ENCODE assay signal across 16 cellular contexts in the genomic region with DNA sequence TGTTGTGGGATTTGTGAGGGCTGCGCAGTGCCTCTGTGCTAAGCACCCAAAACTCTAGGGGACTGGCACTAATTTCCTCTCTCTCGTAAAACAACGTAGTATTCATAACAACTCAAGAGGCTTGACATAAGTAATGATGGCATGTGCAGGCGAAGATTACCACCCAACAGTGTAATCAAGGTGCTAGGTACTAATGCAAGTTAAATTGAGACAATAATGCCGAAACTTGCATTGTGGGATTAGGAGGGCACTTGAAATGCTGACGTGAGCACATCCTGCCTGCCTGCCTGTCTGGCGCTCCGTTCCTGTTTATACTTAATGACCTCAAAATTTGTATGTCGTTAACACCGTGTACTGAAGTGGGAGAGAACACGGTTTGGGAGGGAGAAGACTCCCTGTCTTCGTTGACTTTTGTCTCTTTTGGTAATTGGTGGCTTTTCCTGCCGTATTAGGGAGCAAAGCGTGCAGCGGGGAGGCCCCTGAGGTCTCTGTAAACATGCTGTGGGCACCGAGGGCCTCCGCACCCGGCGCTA.
A peak's percentile ranks its signal among the peaks of the same experiment; 100 is the strongest.
DNase-seq lines count a peak whose midpoint lies in the region; ATAC-seq and TF ChIP-seq lines count a peak whose summit lies in the region.
"Had no signal": no experiment of that assay in that cellular context is flagged by ENCODE, and none has a peak within 500 bp of the region (broad histone marks: within the 10 kb centered on the region; RNA-seq: fewer than 3 reads in every experiment).

No MANE protein-coding gene starts in this region.

- H4K91ac ChIP-seq in H9 (ENCODE audit: insufficient read length, low read depth, low read length) (no peak overlapping the region), mesenchymal stem cell (ENCODE audit: low read length) (no peak overlapping the region)

- H2AFZ ChIP-seq in H9 (ENCODE audit: low read length): no peak overlapping the region
- peak overlapping the region; percentile 65 for H2AFZ ChIP-seq in mesenchymal stem cell (ENCODE audit: low read depth, low read length)
- H2AFZ ChIP-seq: neural progenitor cell had no signal

- H2BK5ac ChIP-seq in H9 (ENCODE audit: insufficient read length, low read length): peak overlapping the region; percentile 23
- no peak overlapping the region for H2BK5ac ChIP-seq in mesenchymal stem cell (ENCODE audit: low read depth, low read length, poor library complexity, severe bottlenecking)

- H3K27ac Mint-ChIP-seq in H9: peak overlapping the region in 1 of 3 experiments; percentile 16; a peak in 3 of 7 replicates
- no peak overlapping the region for H3K27ac Mint-ChIP-seq in T-helper 2 cell treated with Interferon-gamma antibody and Interleukin-4, amounts not matched to agents 5 μg/mL and 100 μg/mL, for 36 hours
- H3K27ac Mint-ChIP-seq: activated CD4-positive, alpha-beta memory T cell treated with anti-CD3 and anti-CD28 coated beads for 36 hours; neural progenitor cell had no signal

- H3K27me3 ChIP-seq in H9 (ENCODE audit: insufficient read depth, low read length) (no peaks in the 10 kb centered on the region), mesenchymal stem cell (ENCODE audit: control insufficient read depth in 1 of 2, insufficient read depth in 1 of 2, low read length in 2 of 2) (no peaks in the 10 kb centered on the region)
- H3K27me3 ChIP-seq: neural progenitor cell, SJSA1 had no signal

- H3K79me2 ChIP-seq in H9 (ENCODE audit: insufficient read depth, low read length): no peaks in the 10 kb centered on the region

- H3K36me3 Mint-ChIP-seq in H9 (ENCODE audit: insufficient read depth in 1 of 3, low read depth in 3 of 3): 0 out of 7 replicates have a peak, but pooled peaks cover 0 to 2% (median 0%) of the 10 kb centered on the region in 3 experiments
- H3K36me3 Mint-ChIP-seq in T-helper 2 cell treated with Interferon-gamma antibody and Interleukin-4, amounts not matched to agents 5 μg/mL and 100 μg/mL, for 36 hours (ENCODE audit: low read depth): peaks cover 1% of the 10 kb centered on the region
- H3K36me3 Mint-ChIP-seq: neural progenitor cell had no signal

- no peak overlapping the region for H4K5ac ChIP-seq in H9 (ENCODE audit: insufficient read length, low read depth, low read length)

- H3K4me1 Mint-ChIP-seq in H9: peaks cover 20 to 21% of the 10 kb centered on the region in 2 experiments
- no peaks in the 10 kb centered on the region for H3K4me1 Mint-ChIP-seq in T-helper 2 cell treated with Interferon-gamma antibody and Interleukin-4, amounts not matched to agents 5 μg/mL and 100 μg/mL, for 36 hours (ENCODE audit: low read depth)

- peaks cover 4% of the 10 kb centered on the region; the same call in 1 of the 2 replicates for H3K4me1 ChIP-seq in H9 (ENCODE audit: insufficient read depth, low read length)
- H3K4me1 ChIP-seq in mesenchymal stem cell (ENCODE audit: control insufficient read depth, insufficient read depth, low read depth, low read length): peaks cover 4% of the 10 kb centered on the region
- H3K4me1 ChIP-seq: SJSA1 had no signal

- no peak overlapping the region for H2BK15ac ChIP-seq in H9 (ENCODE audit: low read depth, low read length)
- H2BK15ac ChIP-seq in mesenchymal stem cell (ENCODE audit: low read depth, poor library complexity, severe bottlenecking): no peak overlapping the region

- no peaks in the 10 kb centered on the region for H3K27me3 Mint-ChIP-seq in H9 (ENCODE audit: low read depth)
- H3K27me3 Mint-ChIP-seq in T-helper 2 cell treated with Interferon-gamma antibody and Interleukin-4, amounts not matched to agents 5 μg/mL and 100 μg/mL, for 36 hours (ENCODE audit: low read depth): no peaks in the 10 kb centered on the region
- H3K27me3 Mint-ChIP-seq: activated CD4-positive, alpha-beta memory T cell treated with anti-CD3 and anti-CD28 coated beads for 36 hours had no signal

- no peaks in the 10 kb centered on the region for H4K20me1 ChIP-seq in H9 (ENCODE audit: control insufficient read depth, insufficient read depth, insufficient read length)

- H3K9me3 ChIP-seq in H9 (ENCODE audit: control insufficient read depth, low read depth, low read length) (no peaks in the 10 kb centered on the region), mesenchymal stem cell (ENCODE audit: control insufficient read depth, low read length) (no peaks in the 10 kb centered on the region)

- no peaks in the 10 kb centered on the region for H3K23me2 ChIP-seq in H9 (ENCODE audit: insufficient read length, low read depth, low read length, poor library complexity, severe bottlenecking)

- H2AK5ac ChIP-seq in H9 (ENCODE audit: insufficient read length, low read length) (no peak overlapping the region), mesenchymal stem cell (ENCODE audit: low read length, severe bottlenecking) (no peak overlapping the region)

- H3K27ac ChIP-seq in H9 (ENCODE audit: insufficient read length, low read depth, low read length) (no peak overlapping the region), mesenchymal stem cell (ENCODE audit: low read length, poor library complexity, severe bottlenecking) (no peak overlapping the region)
- H3K27ac ChIP-seq: C4-2B, HL-60, neural progenitor cell, SJSA1 had no signal

- peaks cover 0 to 4% of the 10 kb centered on the region in 2 experiments for H3K36me3 ChIP-seq in mesenchymal stem cell (ENCODE audit: control insufficient read depth in 1 of 2, insufficient read depth in 2 of 2, low read depth in 1 of 2, low read length in 2 of 2)
- H3K36me3 ChIP-seq: neural progenitor cell, SJSA1 had no signal

- no peak overlapping the region for H2BK20ac ChIP-seq in H9 (ENCODE audit: low read depth, low read length, poor library complexity, severe bottlenecking)

- no peak for TF ChIP-seq CTCF in GM12864 (IDR thresholded peaks at IDR 0.05; ENCODE audit: low read depth, low read length, missing control alignments)
- TF ChIP-seq CTCF in H9 (conservative IDR thresholded peaks at IDR 0.05): no peak
- no peak for TF ChIP-seq CTCF in omental fat pad (IDR thresholded peaks at IDR 0.05)

- H3K4ac ChIP-seq in H9 (ENCODE audit: low read depth, low read length) (no peak overlapping the region), mesenchymal stem cell (ENCODE audit: low read depth in 1 of 2, low read length in 2 of 2) (no peak overlapping the region)

- H3K4me3 ChIP-seq in GM12864 (ENCODE audit: low read depth, low read length) (peak overlapping the region; percentile 36), mesenchymal stem cell (ENCODE audit: insufficient read depth in 1 of 2, low read depth in 1 of 2, low read length in 2 of 2) (no peak overlapping the region)
- H3K4me3 ChIP-seq: neural progenitor cell, SJSA1 had no signal

- H3K9ac ChIP-seq in H9 (ENCODE audit: extremely low read depth, insufficient read length, low read length) (no peak overlapping the region), mesenchymal stem cell (ENCODE audit: low read length) (no peak overlapping the region)
- H3K9ac ChIP-seq: neural progenitor cell had no signal

- H3K9me3 Mint-ChIP-seq in H9: no peaks in the 10 kb centered on the region
- peaks cover 3% of the 10 kb centered on the region for H3K9me3 Mint-ChIP-seq in T-helper 2 cell treated with Interferon-gamma antibody and Interleukin-4, amounts not matched to agents 5 μg/mL and 100 μg/mL, for 36 hours

- H3K14ac ChIP-seq in H9 (ENCODE audit: insufficient read depth, low read length) (peak overlapping the region; percentile 31; the same call in 1 of the 2 replicates), mesenchymal stem cell (ENCODE audit: low read length in 2 of 2) (no peak overlapping the region)

- H2BK120ac ChIP-seq in H9 (ENCODE audit: low read depth, low read length, poor library complexity, severe bottlenecking) (no peak overlapping the region), mesenchymal stem cell (ENCODE audit: low read depth, low read length) (no peak overlapping the region)

- H3K79me1 ChIP-seq in H9 (ENCODE audit: insufficient read depth, low read depth, low read length, poor library complexity, severe bottlenecking): no peaks in the 10 kb centered on the region
- H3K79me1 ChIP-seq in mesenchymal stem cell (replicated peaks; ENCODE audit: low read length, poor library complexity, severe bottlenecking): peaks cover 10% of the 10 kb centered on the region

- H3K18ac ChIP-seq in H9 (ENCODE audit: insufficient read length, low read depth, low read length) (no peak overlapping the region), mesenchymal stem cell (ENCODE audit: low read depth in 1 of 2, low read length in 2 of 2) (peak overlapping the region in 1 of 2 experiments; percentile 4)

- no peak overlapping the region for H4K8ac ChIP-seq in H9 (replicated peaks; ENCODE audit: insufficient read length, low read depth, low read length)
- H4K8ac ChIP-seq in mesenchymal stem cell (ENCODE audit: low read length): no peak overlapping the region

- H3K23ac ChIP-seq in H9 (ENCODE audit: insufficient read length, low read depth, low read length) (peak overlapping the region; percentile 34), mesenchymal stem cell (ENCODE audit: low read length in 2 of 2) (no peak overlapping the region)

- no peak overlapping the region for H3K4me2 ChIP-seq in H9 (ENCODE audit: insufficient read depth, insufficient read length, low read length)
- no peak overlapping the region for H3K4me2 ChIP-seq in mesenchymal stem cell (ENCODE audit: low read length, poor library complexity, severe bottlenecking)
- H3K4me2 ChIP-seq: neural progenitor cell had no signal

- no peak overlapping the region for H3K4me3 Mint-ChIP-seq in H9
- no peak overlapping the region for H3K4me3 Mint-ChIP-seq in T-helper 2 cell treated with Interferon-gamma antibody and Interleukin-4, amounts not matched to agents 5 μg/mL and 100 μg/mL, for 36 hours
- H3K4me3 Mint-ChIP-seq: activated CD4-positive, alpha-beta memory T cell treated with anti-CD3 and anti-CD28 coated beads for 36 hours; neural progenitor cell had no signal

- DNase-seq in GM12864 (ENCODE audit: low read depth) (peak; percentile 43), H9 (no peak), NCI-H82 treated with DMSO at 0.1 percent for 48 hours (lab: John Stamatoyannopoulos, UW; ENCODE audit: unreplicated experiment) (peak; percentile 24), mesenchymal stem cell (peak; percentile 74), omental fat pad (ENCODE audit: low spot score) (no peak), hypothalamus (lab: John Stamatoyannopoulos, UW) (no peak)
- DNase-seq in activated CD4-positive, alpha-beta T cell treated with anti-CD3 and anti-CD28 coated beads, Interleukin-2, amount 50 U/mL, for 48 hours: no peak
- DNase-seq in T-helper 2 cell treated with Interferon-gamma antibody and Interleukin-4, amounts not matched to agents 5 μg/mL and 100 μg/mL, for 36 hours (ENCODE audit: low spot score): no peak
- DNase-seq: activated CD4-positive, alpha-beta memory T cell treated with anti-CD3 and anti-CD28 coated beads for 36 hours; effector CD4-positive, alpha-beta T cell; NCI-H1694 treated with DMSO at 0.1 percent for 48 hours; stimulated activated CD4-positive, alpha-beta T cell treated with anti-CD3 and anti-CD28 coated beads, Interleukin-2, amount 100 ng/mL, for 48 hours had no signal

- no CpG with 5 or more reads among the region's 19 CpGs for WGBS in H9 (ENCODE audit: extremely low coverage, insufficient read length, low lambda C conversion rate)
- 24% methylated on average over 18 of the region's 19 CpGs for WGBS in mesenchymal stem cell

- no peak overlapping the region for H3K56ac ChIP-seq in H9 (ENCODE audit: insufficient read length, low read depth, low read length)

- H2BK12ac ChIP-seq in H9 (ENCODE audit: insufficient read length, low read depth, low read length) (no peak overlapping the region), mesenchymal stem cell (ENCODE audit: low read length in 2 of 2) (no peak overlapping the region)

- no peak overlapping the region for H3T11ph ChIP-seq in H9 (ENCODE audit: low read length)

- no peak for ATAC-seq in omental fat pad (ENCODE audit: low FRiP score)

Comparison
In these comparisons a context has a peak if more than half of its experiments do, and no peak if none do; other contexts are left out.
1. DNase-seq: peak in GM12864 (single experiment), NCI-H82 treated with DMSO at 0.1 percent for 48 hours (single experiment) and mesenchymal stem cell (single experiment); none in H9 (single experiment), activated CD4-positive, alpha-beta T cell treated with anti-CD3 and anti-CD28 coated beads, Interleukin-2, amount 50 U/mL, for 48 hours (0 of 2), omental fat pad (single experiment), hypothalamus (0 of 51) and T-helper 2 cell treated with Interferon-gamma antibody and Interleukin-4, amounts not matched to agents 5 μg/mL and 100 μg/mL, for 36 hours (single experiment).